ENCODE assay signal across 12 cellular contexts in genomic region chr17:58615768-58616659, GRCh38.
DNase-seq lines count a peak whose midpoint lies in the region; ATAC-seq and TF ChIP-seq lines count a peak whose summit lies in the region.
"Had no signal": no experiment of that assay in that cellular context is flagged by ENCODE, and none has a peak within 500 bp of the region (broad histone marks: within the 10 kb centered on the region; RNA-seq: fewer than 3 reads in every experiment).

No MANE protein-coding gene starts in this region.

- H2AFZ ChIP-seq in GM23248 = no peak overlapping the region

- no peaks in the 10 kb centered on the region for H4K20me1 ChIP-seq in GM23248 (ENCODE audit: insufficient read depth)

- H3K4me3 ChIP-seq in HEK293 (ENCODE audit: low read depth, low read length) (no peak overlapping the region), upper lobe of right lung (no peak overlapping the region), GM23248 (no peak overlapping the region)
- H3K4me3 ChIP-seq: adrenal gland, esophagus squamous epithelium had no signal

- H3K36me3 Mint-ChIP-seq in activated T-cell treated with anti-CD3 and anti-CD28 coated beads, Interleukin-2, amount 50 U/mL, for 4 hours (ENCODE audit: insufficient read depth) = no peaks in the 10 kb centered on the region

- H3K9me3 ChIP-seq in HEK293 (ENCODE audit: control insufficient read depth, insufficient read depth, low read depth, low read length) (no peaks in the 10 kb centered on the region), upper lobe of right lung (no peaks in the 10 kb centered on the region), GM23248 (ENCODE audit: low read depth) (no peaks in the 10 kb centered on the region)
- H3K9me3 ChIP-seq: adrenal gland, esophagus squamous epithelium had no signal

- H3K36me3 ChIP-seq in HEK293 (ENCODE audit: control insufficient read depth in 2 of 2, insufficient read depth in 1 of 2, low read length in 2 of 2) (no peaks in the 10 kb centered on the region), upper lobe of right lung (no peaks in the 10 kb centered on the region), GM23248 (ENCODE audit: low read depth) (no peaks in the 10 kb centered on the region)
- H3K36me3 ChIP-seq: adrenal gland, esophagus squamous epithelium had no signal

- CTCF ChIA-PET in HEK293 (lab: Yijun Ruan, JAX) = interaction anchor here (0.6 to 1.5 kb wide), 5 partner anchors 24 to 943 kb away, joined by 3 to 5 read pairs (median 4); no protein-coding TSS in a partner anchor

- in situ Hi-C loops in GM23248 (cut with MboI) = no loop called here

- H3K27ac ChIP-seq in HEK293 (ENCODE audit: extremely low read depth, low read depth, low read length) = no peak overlapping the region
- no peak overlapping the region for H3K27ac ChIP-seq in upper lobe of right lung
- H3K27ac ChIP-seq in GM23248 = no peak overlapping the region
- H3K27ac ChIP-seq: adrenal gland, esophagus squamous epithelium had no signal

- no peaks in the 10 kb centered on the region for H3F3A ChIP-seq in GM23248 (ENCODE audit: insufficient read depth)

- H3K9me2 ChIP-seq in GM23248 (ENCODE audit: insufficient read depth) = no peaks in the 10 kb centered on the region

- H3K4me1 ChIP-seq in HEK293 (ENCODE audit: control insufficient read depth, insufficient read depth, low read length) (no peaks in the 10 kb centered on the region), upper lobe of right lung (no peaks in the 10 kb centered on the region), GM23248 (ENCODE audit: insufficient read depth) (no peaks in the 10 kb centered on the region)
- H3K4me1 ChIP-seq: adrenal gland, esophagus squamous epithelium had no signal

- no peak for DNase-seq in activated T-cell treated with anti-CD3 and anti-CD28 coated beads, Interleukin-2, amount 50 U/mL, for 4 hours
- DNase-seq in activated T-cell treated with anti-CD3 and anti-CD28 coated beads, Interleukin-2, amount 50 U/mL, for 1 hour = no peak
- DNase-seq in upper lobe of right lung (no peak), NCI-H748 (lab: John Stamatoyannopoulos, UW; ENCODE audit: unreplicated experiment) (no peak), GM23248 (no peak)
- DNase-seq: adrenal gland; esophagus squamous epithelium; NK-92 treated with Interleukin-12 subunit alpha and Interleukin-12 subunit beta, amount 100 ng/mL, for 24 hours had no signal

- H3K27me3 ChIP-seq in upper lobe of right lung (no peaks in the 10 kb centered on the region), GM23248 (replicated peaks; ENCODE audit: insufficient read depth) (no peaks in the 10 kb centered on the region)
- H3K27me3 ChIP-seq: adrenal gland, esophagus squamous epithelium had no signal

- ATAC-seq in activated T-cell treated with anti-CD3 and anti-CD28 coated beads, Interleukin-2, amount 50 U/mL, for 4 hours = peak; percentile 34 to 35
- ATAC-seq in HG03469 (IDR thresholded peaks at IDR 0.05; ENCODE audit: unreplicated experiment) (peak; percentile 41), upper lobe of right lung (peak; percentile 45), HG03025 (IDR thresholded peaks at IDR 0.05; ENCODE audit: low FRiP score, unreplicated experiment) (no peak)
- ATAC-seq: left lobe of liver had no signal

- H3K4me3 Mint-ChIP-seq in activated T-cell treated with anti-CD3 and anti-CD28 coated beads, Interleukin-2, amount 50 U/mL, for 4 hours = no peak overlapping the region

- no peaks in the 10 kb centered on the region for H3K27me3 Mint-ChIP-seq in activated T-cell treated with anti-CD3 and anti-CD28 coated beads, Interleukin-2, amount 50 U/mL, for 4 hours (ENCODE audit: low read depth)

- peaks cover 4% of the 10 kb centered on the region for H3K4me1 Mint-ChIP-seq in activated T-cell treated with anti-CD3 and anti-CD28 coated beads, Interleukin-2, amount 50 U/mL, for 4 hours (ENCODE audit: low read depth)

- no peak overlapping the region for H3K4me2 ChIP-seq in GM23248 (ENCODE audit: unreplicated experiment)

- no peak for TF ChIP-seq CTCF in HEK293 (tag by site-specific recombination; IDR thresholded peaks at IDR 0.05)
- no peak for TF ChIP-seq CTCF in upper lobe of right lung (IDR thresholded peaks at IDR 0.05)

- POLR2A ChIA-PET in HEK293 (lab: Yijun Ruan, JAX) = interaction anchor here (0.6 to 1.2 kb wide), 2 partner anchors 15 to 16 kb away, joined by 3 to 5 read pairs; no protein-coding TSS in a partner anchor

- intact Hi-C loops in upper lobe of right lung (cut with DNase I) = no loop called here

- H3K9ac ChIP-seq in GM23248 = no peak overlapping the region

- 66 to 80% methylated on average over 5 of the region's 5 CpGs for WGBS in GM23248 (ENCODE audit: low coverage in 1 of 2, low lambda C conversion rate in 2 of 2, missing lambda C conversion rate in 2 of 2), 2 experiments

- H3K9me3 Mint-ChIP-seq in activated T-cell treated with anti-CD3 and anti-CD28 coated beads, Interleukin-2, amount 50 U/mL, for 4 hours = no peaks in the 10 kb centered on the region

- no peaks in the 10 kb centered on the region for H3K79me2 ChIP-seq in GM23248 (ENCODE audit: insufficient read depth)

TF ChIP-seq in HEK293, 187 proteins besides CTCF, POLR2A, EP300 and RAD21:
- TF ChIP-seq ZNF658 (tag by site-specific recombination; IDR thresholded peaks at IDR 0.05) (no peak), GLIS1 (tag by site-specific recombination; IDR thresholded peaks at IDR 0.05) (0 out of 2 replicates have a peak, but pooled peaks have one; percentile 7), OSR2 (tag by site-specific recombination; IDR thresholded peaks at IDR 0.05) (no peak)
- TF ChIP-seq, protein P1, sequence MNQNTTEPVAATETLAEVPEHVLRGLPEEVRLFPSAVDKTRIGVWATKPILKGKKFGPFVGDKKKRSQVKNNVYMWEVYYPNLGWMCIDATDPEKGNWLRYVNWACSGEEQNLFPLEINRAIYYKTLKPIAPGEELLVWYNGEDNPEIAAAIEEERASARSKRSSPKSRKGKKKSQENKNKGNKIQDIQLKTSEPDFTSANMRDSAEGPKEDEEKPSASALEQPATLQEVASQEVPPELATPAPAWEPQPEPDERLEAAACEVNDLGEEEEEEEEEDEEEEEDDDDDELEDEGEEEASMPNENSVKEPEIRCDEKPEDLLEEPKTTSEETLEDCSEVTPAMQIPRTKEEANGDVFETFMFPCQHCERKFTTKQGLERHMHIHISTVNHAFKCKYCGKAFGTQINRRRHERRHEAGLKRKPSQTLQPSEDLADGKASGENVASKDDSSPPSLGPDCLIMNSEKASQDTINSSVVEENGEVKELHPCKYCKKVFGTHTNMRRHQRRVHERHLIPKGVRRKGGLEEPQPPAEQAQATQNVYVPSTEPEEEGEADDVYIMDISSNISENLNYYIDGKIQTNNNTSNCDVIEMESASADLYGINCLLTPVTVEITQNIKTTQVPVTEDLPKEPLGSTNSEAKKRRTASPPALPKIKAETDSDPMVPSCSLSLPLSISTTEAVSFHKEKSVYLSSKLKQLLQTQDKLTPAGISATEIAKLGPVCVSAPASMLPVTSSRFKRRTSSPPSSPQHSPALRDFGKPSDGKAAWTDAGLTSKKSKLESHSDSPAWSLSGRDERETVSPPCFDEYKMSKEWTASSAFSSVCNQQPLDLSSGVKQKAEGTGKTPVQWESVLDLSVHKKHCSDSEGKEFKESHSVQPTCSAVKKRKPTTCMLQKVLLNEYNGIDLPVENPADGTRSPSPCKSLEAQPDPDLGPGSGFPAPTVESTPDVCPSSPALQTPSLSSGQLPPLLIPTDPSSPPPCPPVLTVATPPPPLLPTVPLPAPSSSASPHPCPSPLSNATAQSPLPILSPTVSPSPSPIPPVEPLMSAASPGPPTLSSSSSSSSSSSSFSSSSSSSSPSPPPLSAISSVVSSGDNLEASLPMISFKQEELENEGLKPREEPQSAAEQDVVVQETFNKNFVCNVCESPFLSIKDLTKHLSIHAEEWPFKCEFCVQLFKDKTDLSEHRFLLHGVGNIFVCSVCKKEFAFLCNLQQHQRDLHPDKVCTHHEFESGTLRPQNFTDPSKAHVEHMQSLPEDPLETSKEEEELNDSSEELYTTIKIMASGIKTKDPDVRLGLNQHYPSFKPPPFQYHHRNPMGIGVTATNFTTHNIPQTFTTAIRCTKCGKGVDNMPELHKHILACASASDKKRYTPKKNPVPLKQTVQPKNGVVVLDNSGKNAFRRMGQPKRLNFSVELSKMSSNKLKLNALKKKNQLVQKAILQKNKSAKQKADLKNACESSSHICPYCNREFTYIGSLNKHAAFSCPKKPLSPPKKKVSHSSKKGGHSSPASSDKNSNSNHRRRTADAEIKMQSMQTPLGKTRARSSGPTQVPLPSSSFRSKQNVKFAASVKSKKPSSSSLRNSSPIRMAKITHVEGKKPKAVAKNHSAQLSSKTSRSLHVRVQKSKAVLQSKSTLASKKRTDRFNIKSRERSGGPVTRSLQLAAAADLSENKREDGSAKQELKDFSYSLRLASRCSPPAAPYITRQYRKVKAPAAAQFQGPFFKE (tag by site-specific recombination; IDR thresholded peaks at IDR 0.05; ENCODE audit: borderline replicate concordance) = no peak
- TF ChIP-seq, protein P2, sequence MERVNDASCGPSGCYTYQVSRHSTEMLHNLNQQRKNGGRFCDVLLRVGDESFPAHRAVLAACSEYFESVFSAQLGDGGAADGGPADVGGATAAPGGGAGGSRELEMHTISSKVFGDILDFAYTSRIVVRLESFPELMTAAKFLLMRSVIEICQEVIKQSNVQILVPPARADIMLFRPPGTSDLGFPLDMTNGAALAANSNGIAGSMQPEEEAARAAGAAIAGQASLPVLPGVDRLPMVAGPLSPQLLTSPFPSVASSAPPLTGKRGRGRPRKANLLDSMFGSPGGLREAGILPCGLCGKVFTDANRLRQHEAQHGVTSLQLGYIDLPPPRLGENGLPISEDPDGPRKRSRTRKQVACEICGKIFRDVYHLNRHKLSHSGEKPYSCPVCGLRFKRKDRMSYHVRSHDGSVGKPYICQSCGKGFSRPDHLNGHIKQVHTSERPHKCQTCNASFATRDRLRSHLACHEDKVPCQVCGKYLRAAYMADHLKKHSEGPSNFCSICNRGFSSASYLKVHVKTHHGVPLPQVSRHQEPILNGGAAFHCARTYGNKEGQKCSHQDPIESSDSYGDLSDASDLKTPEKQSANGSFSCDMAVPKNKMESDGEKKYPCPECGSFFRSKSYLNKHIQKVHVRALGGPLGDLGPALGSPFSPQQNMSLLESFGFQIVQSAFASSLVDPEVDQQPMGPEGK (tag by site-specific recombination; IDR thresholded peaks at IDR 0.05) = no peak
